ENCODE assay signal across 15 cellular contexts in genomic region chr15:92452143-92452542, GRCh38. TPM values are rescaled to one million over a fixed set of nuclear protein-coding genes. Genes with fewer than 3 reads are reported as not detected.
DNase-seq lines count a peak whose midpoint lies in the region; ATAC-seq lines count a peak whose summit lies in the region.
"Had no signal": no experiment of that assay in that cellular context is flagged by ENCODE, and none has a peak within 500 bp of the region (broad histone marks: within the 10 kb centered on the region; RNA-seq: fewer than 3 reads in every experiment).

No MANE protein-coding gene starts in this region.

- intact Hi-C loops in head of caudate nucleus (cut with DNase I), result no loop called here

- DNase-seq in Daoy (ENCODE audit: low read depth) (peak; percentile 35), RPMI7951 (ENCODE audit: low read depth) (peak; percentile 94), myocyte (ENCODE audit: low read depth) (peak; percentile 63), DMS53 treated with DMSO at 0.1 percent for 48 hours (lab: John Stamatoyannopoulos, UW; ENCODE audit: unreplicated experiment) (no peak), head of caudate nucleus (no peak)
- DNase-seq: BE2C; CD4-positive, alpha-beta memory T cell; DMS153; DMS79 treated with DMSO at 0.1 percent for 48 hours; H9 had no signal

- no peak for ATAC-seq in HG02623 (IDR thresholded peaks at IDR 0.05; ENCODE audit: unreplicated experiment)
- ATAC-seq: GM12878 had no signal

RNA-seq across cellular contexts. Expression of gene ST8SIA2, which starts 58.5 kb away (rescaled TPM):
- total RNA-seq in Daoy (2014; rRNA removed; shearing (Covaris generic)), result 2.9 and 6.4 TPM in 2 replicates
- 15.1 and 20.4 TPM in 2 replicates for total RNA-seq in RPMI7951 (2014; rRNA removed; shearing (Covaris generic))
- 28.6 and 30.8 TPM in 2 replicates for total RNA-seq in myocyte
- polyA plus RNA-seq in myocyte (2012), result 25.6 TPM
- total RNA-seq: A172; CD4-positive, alpha-beta memory T cell; G401; GM12878 had no signal
- polyA plus RNA-seq: CD14-positive monocyte; CD4-positive, alpha-beta memory T cell; GM12878 had no signal

Comparison
In these comparisons a context has a peak if more than half of its experiments do, and no peak if none do; other contexts are left out.
1. DNase-seq: peak in Daoy (single experiment), RPMI7951 (single experiment) and myocyte (single experiment); none in DMS53 treated with DMSO at 0.1 percent for 48 hours (single experiment) and head of caudate nucleus (0 of 42).